Comparison of ENCODE assay signal across 9 cellular contexts in genomic region chr2:202104286-202104870, GRCh38.
A peak's percentile ranks its signal among the peaks of the same experiment; 100 is the strongest.
DNase-seq lines count a peak whose midpoint lies in the region; ATAC-seq and TF ChIP-seq lines count a peak whose summit lies in the region.
"Had no signal": no experiment of that assay in that cellular context is flagged by ENCODE, and none has a peak within 500 bp of the region (broad histone marks: within the 10 kb centered on the region; RNA-seq: fewer than 3 reads in every experiment).

No MANE protein-coding gene starts in this region.

- TF ChIP-seq CTCF in VCaP (conservative IDR thresholded peaks at IDR 0.05), result peak; percentile 73
- TF ChIP-seq CTCF in foreskin fibroblast (IDR thresholded peaks at IDR 0.05; ENCODE audit: low read depth, low read length), result peak; percentile 75

- DNase-seq in NCI-H510A treated with DMSO at 0.1 percent for 48 hours (lab: John Stamatoyannopoulos, UW) (peak; percentile 13), NCI-H510A (lab: John Stamatoyannopoulos, UW) (no peak), Kasumi-1 (lab: John Stamatoyannopoulos, UW) (peak; percentile 71 to 73), foreskin fibroblast (peak; percentile 44 to 82), epidermal melanocyte (ENCODE audit: insufficient read length, low spot score) (no peak)
- DNase-seq in stimulated activated CD8-positive, alpha-beta memory T cell treated with anti-CD3 and anti-CD28 coated beads, Interleukin-4, amount 100 ng/mL, for 24 hours (ENCODE audit: low read depth), result peak; percentile 23

- no peak overlapping the region for H3K4me3 ChIP-seq in foreskin fibroblast (ENCODE audit: low read depth in 1 of 2, low read length in 2 of 2)
- H3K4me3 ChIP-seq: BLaER1 had no signal

- H3K27ac ChIP-seq in VCaP, result no peak overlapping the region
- H3K27ac ChIP-seq: BLaER1 had no signal

- ATAC-seq in GM21723 (IDR thresholded peaks at IDR 0.05; ENCODE audit: unreplicated experiment), result no peak

Comparison
In these comparisons a context has a peak if more than half of its experiments do, and no peak if none do; other contexts are left out.
1. DNase-seq: peak in NCI-H510A treated with DMSO at 0.1 percent for 48 hours (single experiment), Kasumi-1 (2 of 2), foreskin fibroblast (2 of 2) and stimulated activated CD8-positive, alpha-beta memory T cell treated with anti-CD3 and anti-CD28 coated beads, Interleukin-4, amount 100 ng/mL, for 24 hours (single experiment); none in NCI-H510A (single experiment) and epidermal melanocyte (single experiment).